In the genomic region with DNA sequence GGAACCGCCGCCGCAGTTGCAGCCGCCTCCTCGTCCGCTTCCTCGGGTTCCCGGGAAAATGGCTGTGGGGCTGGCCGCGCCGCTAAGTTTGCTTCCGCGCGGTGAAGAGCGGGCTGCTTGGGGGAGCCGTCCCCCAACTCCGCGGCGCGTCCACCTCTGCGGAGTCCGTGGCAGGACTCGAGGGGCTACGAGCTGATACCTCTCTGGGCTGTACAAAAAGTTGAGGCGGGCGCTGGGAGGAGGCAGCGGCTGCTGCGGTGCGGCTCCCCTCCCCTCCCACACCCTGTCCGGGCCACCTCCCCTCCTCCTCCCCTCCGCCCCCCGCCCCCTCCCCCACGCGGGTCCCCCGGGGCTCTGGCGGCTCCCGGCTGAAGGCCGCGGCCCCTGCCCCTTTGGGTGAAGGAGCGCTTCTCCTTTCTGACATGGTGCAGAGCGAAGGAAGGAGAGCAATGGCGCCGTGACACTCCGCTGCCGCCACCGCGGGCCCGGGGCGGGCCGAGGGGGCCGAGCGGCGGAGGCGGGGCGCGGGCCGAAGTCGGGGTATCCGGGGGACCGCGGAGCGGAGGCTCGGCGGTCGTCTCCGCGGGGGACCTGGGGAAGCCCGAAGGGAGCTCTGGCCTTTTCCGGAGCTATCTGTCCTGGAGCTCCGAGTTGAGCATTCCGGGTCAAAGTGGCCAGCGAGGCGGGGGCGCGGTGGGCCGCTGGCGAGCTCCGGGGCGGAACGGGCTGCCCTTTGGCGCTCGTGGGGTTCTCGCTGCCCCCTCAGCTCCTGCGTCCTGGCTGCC, we compare ENCODE assay signal across 1 cellular context.
TF ChIP-seq lines count a peak whose summit lies in the region.

No MANE protein-coding gene starts in this region.

TF ChIP-seq in HEK293, 187 proteins besides CTCF, POLR2A, EP300 and RAD21 (continued from another document):
- TF ChIP-seq, protein P1, sequence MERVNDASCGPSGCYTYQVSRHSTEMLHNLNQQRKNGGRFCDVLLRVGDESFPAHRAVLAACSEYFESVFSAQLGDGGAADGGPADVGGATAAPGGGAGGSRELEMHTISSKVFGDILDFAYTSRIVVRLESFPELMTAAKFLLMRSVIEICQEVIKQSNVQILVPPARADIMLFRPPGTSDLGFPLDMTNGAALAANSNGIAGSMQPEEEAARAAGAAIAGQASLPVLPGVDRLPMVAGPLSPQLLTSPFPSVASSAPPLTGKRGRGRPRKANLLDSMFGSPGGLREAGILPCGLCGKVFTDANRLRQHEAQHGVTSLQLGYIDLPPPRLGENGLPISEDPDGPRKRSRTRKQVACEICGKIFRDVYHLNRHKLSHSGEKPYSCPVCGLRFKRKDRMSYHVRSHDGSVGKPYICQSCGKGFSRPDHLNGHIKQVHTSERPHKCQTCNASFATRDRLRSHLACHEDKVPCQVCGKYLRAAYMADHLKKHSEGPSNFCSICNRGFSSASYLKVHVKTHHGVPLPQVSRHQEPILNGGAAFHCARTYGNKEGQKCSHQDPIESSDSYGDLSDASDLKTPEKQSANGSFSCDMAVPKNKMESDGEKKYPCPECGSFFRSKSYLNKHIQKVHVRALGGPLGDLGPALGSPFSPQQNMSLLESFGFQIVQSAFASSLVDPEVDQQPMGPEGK (tag by site-specific recombination; IDR thresholded peaks at IDR 0.05) = peak; percentile 20; the same call in 1 of the 2 replicates
- TF ChIP-seq KLF9 (tag by site-specific recombination; IDR thresholded peaks at IDR 0.05; ENCODE audit: low read depth) = peak; percentile 26; the same call in 1 of the 2 replicates
- peak; percentile 81 for TF ChIP-seq ZNF341 (tag by site-specific recombination; IDR thresholded peaks at IDR 0.05; ENCODE audit: low read depth)
- TF ChIP-seq, protein P2, sequence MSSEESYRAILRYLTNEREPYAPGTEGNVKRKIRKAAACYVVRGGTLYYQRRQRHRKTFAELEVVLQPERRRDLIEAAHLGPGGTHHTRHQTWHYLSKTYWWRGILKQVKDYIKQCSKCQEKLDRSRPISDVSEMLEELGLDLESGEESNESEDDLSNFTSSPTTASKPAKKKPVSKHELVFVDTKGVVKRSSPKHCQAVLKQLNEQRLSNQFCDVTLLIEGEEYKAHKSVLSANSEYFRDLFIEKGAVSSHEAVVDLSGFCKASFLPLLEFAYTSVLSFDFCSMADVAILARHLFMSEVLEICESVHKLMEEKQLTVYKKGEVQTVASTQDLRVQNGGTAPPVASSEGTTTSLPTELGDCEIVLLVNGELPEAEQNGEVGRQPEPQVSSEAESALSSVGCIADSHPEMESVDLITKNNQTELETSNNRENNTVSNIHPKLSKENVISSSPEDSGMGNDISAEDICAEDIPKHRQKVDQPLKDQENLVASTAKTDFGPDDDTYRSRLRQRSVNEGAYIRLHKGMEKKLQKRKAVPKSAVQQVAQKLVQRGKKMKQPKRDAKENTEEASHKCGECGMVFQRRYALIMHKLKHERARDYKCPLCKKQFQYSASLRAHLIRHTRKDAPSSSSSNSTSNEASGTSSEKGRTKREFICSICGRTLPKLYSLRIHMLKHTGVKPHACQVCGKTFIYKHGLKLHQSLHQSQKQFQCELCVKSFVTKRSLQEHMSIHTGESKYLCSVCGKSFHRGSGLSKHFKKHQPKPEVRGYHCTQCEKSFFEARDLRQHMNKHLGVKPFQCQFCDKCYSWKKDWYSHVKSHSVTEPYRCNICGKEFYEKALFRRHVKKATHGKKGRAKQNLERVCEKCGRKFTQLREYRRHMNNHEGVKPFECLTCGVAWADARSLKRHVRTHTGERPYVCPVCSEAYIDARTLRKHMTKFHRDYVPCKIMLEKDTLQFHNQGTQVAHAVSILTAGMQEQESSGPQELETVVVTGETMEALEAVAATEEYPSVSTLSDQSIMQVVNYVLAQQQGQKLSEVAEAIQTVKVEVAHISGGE (tag by site-specific recombination; conservative IDR thresholded peaks at IDR 0.05; ENCODE audit: low read depth) = peak; percentile 37; the same call in 1 of the 2 replicates
- peak; percentile 47; the same call in 1 of the 2 replicates for TF ChIP-seq YY2 (tag by site-specific recombination; IDR thresholded peaks at IDR 0.05)
- no peak for TF ChIP-seq ZNF19 (tag by site-specific recombination; IDR thresholded peaks at IDR 0.05; ENCODE audit: low read depth)
- no peak for TF ChIP-seq ZBTB48 (tag by site-specific recombination; IDR thresholded peaks at IDR 0.05)
- TF ChIP-seq, protein P3, sequence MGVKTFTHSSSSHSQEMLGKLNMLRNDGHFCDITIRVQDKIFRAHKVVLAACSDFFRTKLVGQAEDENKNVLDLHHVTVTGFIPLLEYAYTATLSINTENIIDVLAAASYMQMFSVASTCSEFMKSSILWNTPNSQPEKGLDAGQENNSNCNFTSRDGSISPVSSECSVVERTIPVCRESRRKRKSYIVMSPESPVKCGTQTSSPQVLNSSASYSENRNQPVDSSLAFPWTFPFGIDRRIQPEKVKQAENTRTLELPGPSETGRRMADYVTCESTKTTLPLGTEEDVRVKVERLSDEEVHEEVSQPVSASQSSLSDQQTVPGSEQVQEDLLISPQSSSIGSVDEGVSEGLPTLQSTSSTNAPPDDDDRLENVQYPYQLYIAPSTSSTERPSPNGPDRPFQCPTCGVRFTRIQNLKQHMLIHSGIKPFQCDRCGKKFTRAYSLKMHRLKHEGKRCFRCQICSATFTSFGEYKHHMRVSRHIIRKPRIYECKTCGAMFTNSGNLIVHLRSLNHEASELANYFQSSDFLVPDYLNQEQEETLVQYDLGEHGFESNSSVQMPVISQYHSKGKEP (tag by site-specific recombination; IDR thresholded peaks at IDR 0.05) = 0 out of 2 replicates have a peak, but pooled peaks have one; percentile 1
- 0 out of 2 replicates have a peak, but pooled peaks have one; percentile 8 for TF ChIP-seq ZNF501 (tag by site-specific recombination; IDR thresholded peaks at IDR 0.05)
- 0 out of 2 replicates have a peak, but pooled peaks have one; percentile 19 for TF ChIP-seq ZNF561 (tag by site-specific recombination; IDR thresholded peaks at IDR 0.05; ENCODE audit: borderline replicate concordance)
- 0 out of 2 replicates have a peak, but pooled peaks have one; percentile 52 for TF ChIP-seq YY1 (tag by site-specific recombination; IDR thresholded peaks at IDR 0.05)
- TF ChIP-seq, protein P4, sequence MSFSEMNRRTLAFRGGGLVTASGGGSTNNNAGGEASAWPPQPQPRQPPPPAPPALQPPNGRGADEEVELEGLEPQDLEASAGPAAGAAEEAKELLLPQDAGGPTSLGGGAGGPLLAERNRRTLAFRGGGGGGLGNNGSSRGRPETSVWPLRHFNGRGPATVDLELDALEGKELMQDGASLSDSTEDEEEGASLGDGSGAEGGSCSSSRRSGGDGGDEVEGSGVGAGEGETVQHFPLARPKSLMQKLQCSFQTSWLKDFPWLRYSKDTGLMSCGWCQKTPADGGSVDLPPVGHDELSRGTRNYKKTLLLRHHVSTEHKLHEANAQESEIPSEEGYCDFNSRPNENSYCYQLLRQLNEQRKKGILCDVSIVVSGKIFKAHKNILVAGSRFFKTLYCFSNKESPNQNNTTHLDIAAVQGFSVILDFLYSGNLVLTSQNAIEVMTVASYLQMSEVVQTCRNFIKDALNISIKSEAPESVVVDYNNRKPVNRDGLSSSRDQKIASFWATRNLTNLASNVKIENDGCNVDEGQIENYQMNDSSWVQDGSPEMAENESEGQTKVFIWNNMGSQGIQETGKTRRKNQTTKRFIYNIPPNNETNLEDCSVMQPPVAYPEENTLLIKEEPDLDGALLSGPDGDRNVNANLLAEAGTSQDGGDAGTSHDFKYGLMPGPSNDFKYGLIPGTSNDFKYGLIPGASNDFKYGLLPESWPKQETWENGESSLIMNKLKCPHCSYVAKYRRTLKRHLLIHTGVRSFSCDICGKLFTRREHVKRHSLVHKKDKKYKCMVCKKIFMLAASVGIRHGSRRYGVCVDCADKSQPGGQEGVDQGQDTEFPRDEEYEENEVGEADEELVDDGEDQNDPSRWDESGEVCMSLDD (tag by site-specific recombination; IDR thresholded peaks at IDR 0.05) = peak; percentile 15; the same call in 1 of the 2 replicates
- TF ChIP-seq, protein P5, sequence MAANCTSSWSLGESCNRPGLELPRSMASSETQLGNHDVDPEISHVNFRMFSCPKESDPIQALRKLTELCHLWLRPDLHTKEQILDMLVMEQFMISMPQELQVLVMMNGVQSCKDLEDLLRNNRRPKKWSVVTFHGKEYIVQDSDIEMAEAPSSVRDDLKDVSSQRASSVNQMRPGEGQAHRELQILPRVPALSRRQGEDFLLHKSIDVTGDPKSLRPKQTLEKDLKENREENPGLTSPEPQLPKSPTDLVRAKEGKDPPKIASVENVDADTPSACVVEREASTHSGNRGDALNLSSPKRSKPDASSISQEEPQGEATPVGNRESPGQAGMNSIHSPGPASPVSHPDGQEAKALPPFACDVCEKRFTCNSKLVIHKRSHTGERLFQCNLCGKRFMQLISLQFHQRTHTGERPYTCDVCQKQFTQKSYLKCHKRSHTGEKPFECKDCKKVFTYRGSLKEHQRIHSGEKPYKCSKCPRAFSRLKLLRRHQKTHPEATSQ (tag by site-specific recombination; IDR thresholded peaks at IDR 0.05) = no peak
- TF ChIP-seq ZNF658 (tag by site-specific recombination; IDR thresholded peaks at IDR 0.05) = no peak
- TF ChIP-seq, protein P6, sequence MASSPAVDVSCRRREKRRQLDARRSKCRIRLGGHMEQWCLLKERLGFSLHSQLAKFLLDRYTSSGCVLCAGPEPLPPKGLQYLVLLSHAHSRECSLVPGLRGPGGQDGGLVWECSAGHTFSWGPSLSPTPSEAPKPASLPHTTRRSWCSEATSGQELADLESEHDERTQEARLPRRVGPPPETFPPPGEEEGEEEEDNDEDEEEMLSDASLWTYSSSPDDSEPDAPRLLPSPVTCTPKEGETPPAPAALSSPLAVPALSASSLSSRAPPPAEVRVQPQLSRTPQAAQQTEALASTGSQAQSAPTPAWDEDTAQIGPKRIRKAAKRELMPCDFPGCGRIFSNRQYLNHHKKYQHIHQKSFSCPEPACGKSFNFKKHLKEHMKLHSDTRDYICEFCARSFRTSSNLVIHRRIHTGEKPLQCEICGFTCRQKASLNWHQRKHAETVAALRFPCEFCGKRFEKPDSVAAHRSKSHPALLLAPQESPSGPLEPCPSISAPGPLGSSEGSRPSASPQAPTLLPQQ (tag by site-specific recombination; IDR thresholded peaks at IDR 0.05) = 0 out of 2 replicates have a peak, but pooled peaks have one; percentile 5
- TF ChIP-seq, protein P7, sequence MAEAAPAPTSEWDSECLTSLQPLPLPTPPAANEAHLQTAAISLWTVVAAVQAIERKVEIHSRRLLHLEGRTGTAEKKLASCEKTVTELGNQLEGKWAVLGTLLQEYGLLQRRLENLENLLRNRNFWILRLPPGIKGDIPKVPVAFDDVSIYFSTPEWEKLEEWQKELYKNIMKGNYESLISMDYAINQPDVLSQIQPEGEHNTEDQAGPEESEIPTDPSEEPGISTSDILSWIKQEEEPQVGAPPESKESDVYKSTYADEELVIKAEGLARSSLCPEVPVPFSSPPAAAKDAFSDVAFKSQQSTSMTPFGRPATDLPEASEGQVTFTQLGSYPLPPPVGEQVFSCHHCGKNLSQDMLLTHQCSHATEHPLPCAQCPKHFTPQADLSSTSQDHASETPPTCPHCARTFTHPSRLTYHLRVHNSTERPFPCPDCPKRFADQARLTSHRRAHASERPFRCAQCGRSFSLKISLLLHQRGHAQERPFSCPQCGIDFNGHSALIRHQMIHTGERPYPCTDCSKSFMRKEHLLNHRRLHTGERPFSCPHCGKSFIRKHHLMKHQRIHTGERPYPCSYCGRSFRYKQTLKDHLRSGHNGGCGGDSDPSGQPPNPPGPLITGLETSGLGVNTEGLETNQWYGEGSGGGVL (tag by site-specific recombination; IDR thresholded peaks at IDR 0.05) = peak; percentile 57; the same call in 1 of the 2 replicates
- TF ChIP-seq, protein P8, sequence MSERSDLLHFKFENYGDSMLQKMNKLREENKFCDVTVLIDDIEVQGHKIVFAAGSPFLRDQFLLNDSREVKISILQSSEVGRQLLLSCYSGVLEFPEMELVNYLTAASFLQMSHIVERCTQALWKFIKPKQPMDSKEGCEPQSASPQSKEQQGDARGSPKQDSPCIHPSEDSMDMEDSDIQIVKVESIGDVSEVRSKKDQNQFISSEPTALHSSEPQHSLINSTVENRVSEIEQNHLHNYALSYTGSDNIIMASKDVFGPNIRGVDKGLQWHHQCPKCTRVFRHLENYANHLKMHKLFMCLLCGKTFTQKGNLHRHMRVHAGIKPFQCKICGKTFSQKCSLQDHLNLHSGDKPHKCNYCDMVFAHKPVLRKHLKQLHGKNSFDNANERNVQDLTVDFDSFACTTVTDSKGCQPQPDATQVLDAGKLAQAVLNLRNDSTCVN (tag by site-specific recombination; optimal IDR thresholded peaks at IDR 0.05) = peak; percentile 25
- peak; percentile 29; the same call in 1 of the 2 replicates for TF ChIP-seq FEZF1 (tag by site-specific recombination; IDR thresholded peaks at IDR 0.05)
